13 cellular contexts compared by ENCODE assay signal in the genomic region with DNA sequence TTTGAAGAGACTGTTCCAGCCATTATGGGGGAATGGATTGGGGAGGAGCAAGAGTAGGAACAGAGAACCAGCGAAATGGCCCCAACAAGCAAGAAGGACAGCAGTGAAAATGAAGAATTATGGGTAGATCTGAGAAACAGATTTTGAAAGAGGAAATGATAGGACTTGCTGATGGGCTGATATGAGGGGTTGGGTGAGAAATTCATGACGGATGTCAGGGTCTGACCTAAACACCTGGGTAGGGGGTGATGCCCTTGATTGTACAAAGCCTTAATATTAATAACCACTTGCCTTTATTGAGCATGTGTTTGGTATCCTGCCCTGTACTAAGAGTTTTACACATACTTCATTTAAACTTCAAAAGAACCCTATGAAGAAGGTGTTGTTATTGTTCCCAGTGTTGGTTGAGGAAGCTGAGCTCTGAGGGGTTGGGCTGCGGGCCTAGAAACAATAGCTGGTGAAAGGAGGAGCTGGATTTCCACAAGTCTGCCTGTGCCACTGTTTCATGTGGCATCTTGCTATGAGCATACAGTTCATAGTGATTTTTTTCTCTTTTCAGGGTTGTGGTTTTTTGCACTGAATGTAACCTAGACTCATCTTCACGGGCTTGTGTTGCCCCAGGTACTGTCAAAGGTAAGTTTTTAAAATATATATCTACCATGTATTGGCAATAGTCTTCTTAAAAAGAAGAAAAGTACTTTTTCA.
DNase-seq lines count a peak whose midpoint lies in the region; ATAC-seq and TF ChIP-seq lines count a peak whose summit lies in the region.
"Had no signal": no experiment of that assay in that cellular context is flagged by ENCODE, and none has a peak within 500 bp of the region (broad histone marks: within the 10 kb centered on the region; RNA-seq: fewer than 3 reads in every experiment).

No MANE protein-coding gene starts in this region.

- ATAC-seq in natural killer cell treated with Interleukin-12 subunit alpha and Interleukin-12 subunit beta and Interleukin-15 and Interleukin-18, amount 100 ng/mL, for 72 hours, result peak in 1 of 2 donors; percentile 52
- ATAC-seq: heart left ventricle had no signal

- CTCF ChIA-PET in activated naive CD4-positive, alpha-beta T cell treated with anti-CD3 and anti-CD28 coated beads for 36 hours (lab: Charles Lee), result no interaction called here

- H3K4me3 ChIP-seq in endodermal cell (ENCODE audit: low read length), result no peak overlapping the region
- H3K4me3 ChIP-seq: esophagus squamous epithelium, heart left ventricle had no signal

- intact Hi-C loops in activated naive CD4-positive, alpha-beta T cell treated with anti-CD3 and anti-CD28 coated beads for 36 hours (cut with micrococcal nuclease), result loop anchor here (1.0 to 2.0 kb wide), 2 partner anchors 60 to 61 kb away; a partner anchor contains a TSS

- H3K4me3 Mint-ChIP-seq in activated naive CD4-positive, alpha-beta T cell treated with anti-CD3 and anti-CD28 coated beads for 36 hours, result peak overlapping the region; percentile 28
- H3K4me3 Mint-ChIP-seq in natural killer cell treated with Interleukin-12 subunit alpha and Interleukin-12 subunit beta and Interleukin-15 and Interleukin-18, amount 100 ng/mL, for 72 hours, result peak overlapping the region; percentile 27
- H3K4me3 Mint-ChIP-seq in endodermal cell, result no peak overlapping the region
- H3K4me3 Mint-ChIP-seq: CD14-positive monocyte had no signal

- no peaks in the 10 kb centered on the region for H3K4me1 ChIP-seq in endodermal cell (ENCODE audit: control insufficient read depth, insufficient read depth, low read length)

- H3K36me3 ChIP-seq in KOPT-K1 (ENCODE audit: insufficient read depth, low read length) (no peaks in the 10 kb centered on the region), endodermal cell (ENCODE audit: control insufficient read depth, insufficient read depth, low read length) (no peaks in the 10 kb centered on the region)

- no peaks in the 10 kb centered on the region for H3K9me3 Mint-ChIP-seq in activated naive CD4-positive, alpha-beta T cell treated with anti-CD3 and anti-CD28 coated beads for 36 hours
- H3K9me3 Mint-ChIP-seq in natural killer cell treated with Interleukin-12 subunit alpha and Interleukin-12 subunit beta and Interleukin-15 and Interleukin-18, amount 100 ng/mL, for 72 hours, result no peaks in the 10 kb centered on the region
- no peaks in the 10 kb centered on the region for H3K9me3 Mint-ChIP-seq in endodermal cell
- H3K9me3 Mint-ChIP-seq: CD14-positive monocyte had no signal

- 94 to 100% methylated on average over 1 to 3 of the region's 4 CpGs for WGBS in endodermal cell (ENCODE audit: insufficient coverage in 1 of 2, insufficient read length in 1 of 2), 2 experiments

- H3K27ac ChIP-seq in KOPT-K1 (ENCODE audit: low read depth, low read length, poor library complexity, severe bottlenecking), result peak overlapping the region; percentile 60
- no peak overlapping the region for H3K27ac ChIP-seq in endodermal cell (ENCODE audit: low read depth, low read length)
- H3K27ac ChIP-seq: esophagus squamous epithelium, heart left ventricle, VCaP had no signal

- peak overlapping the region; percentile 46 for H3K27ac Mint-ChIP-seq in activated naive CD4-positive, alpha-beta T cell treated with anti-CD3 and anti-CD28 coated beads for 36 hours
- H3K27ac Mint-ChIP-seq in natural killer cell treated with Interleukin-12 subunit alpha and Interleukin-12 subunit beta and Interleukin-15 and Interleukin-18, amount 100 ng/mL, for 72 hours, result peak overlapping the region; percentile 53 to 85
- no peak overlapping the region for H3K27ac Mint-ChIP-seq in endodermal cell

- H3K9ac ChIP-seq in endodermal cell (ENCODE audit: extremely low read depth, low read length, poor library complexity, severe bottlenecking), result no peak overlapping the region

- H3K27me3 Mint-ChIP-seq in activated naive CD4-positive, alpha-beta T cell treated with anti-CD3 and anti-CD28 coated beads for 36 hours (ENCODE audit: low read depth), result no peaks in the 10 kb centered on the region
- H3K27me3 Mint-ChIP-seq in natural killer cell treated with Interleukin-12 subunit alpha and Interleukin-12 subunit beta and Interleukin-15 and Interleukin-18, amount 100 ng/mL, for 72 hours, result no peaks in the 10 kb centered on the region
- H3K27me3 Mint-ChIP-seq in endodermal cell (ENCODE audit: insufficient read depth), result no peaks in the 10 kb centered on the region

- H3K9me3 ChIP-seq in KOPT-K1 (ENCODE audit: insufficient read depth, low read length, poor library complexity, severe bottlenecking) (no peaks in the 10 kb centered on the region), endodermal cell (ENCODE audit: control insufficient read depth, low read length) (no peaks in the 10 kb centered on the region)
- H3K9me3 ChIP-seq: esophagus squamous epithelium, heart left ventricle had no signal

- peaks cover 84% of the 10 kb centered on the region for H3K4me1 Mint-ChIP-seq in activated naive CD4-positive, alpha-beta T cell treated with anti-CD3 and anti-CD28 coated beads for 36 hours (ENCODE audit: low read depth)
- peaks cover 48 to 50% of the 10 kb centered on the region in 2 donors for H3K4me1 Mint-ChIP-seq in natural killer cell treated with Interleukin-12 subunit alpha and Interleukin-12 subunit beta and Interleukin-15 and Interleukin-18, amount 100 ng/mL, for 72 hours (ENCODE audit: low read depth in 2 of 2)
- H3K4me1 Mint-ChIP-seq in endodermal cell, result peaks cover 13% of the 10 kb centered on the region

- H3K27me3 ChIP-seq in endodermal cell (ENCODE audit: control insufficient read depth, insufficient read depth, low read length, poor library complexity, severe bottlenecking), result no peaks in the 10 kb centered on the region
- H3K27me3 ChIP-seq: esophagus squamous epithelium, heart left ventricle had no signal

- DNase-seq in activated CD4-positive, alpha-beta T cell treated with anti-CD3 and anti-CD28 coated beads for 4 hours, result peak; percentile 18 to 33
- DNase-seq in activated naive CD4-positive, alpha-beta T cell treated with anti-CD3 and anti-CD28 coated beads for 36 hours, result peak; percentile 66
- DNase-seq in natural killer cell treated with Interleukin-12 subunit alpha and Interleukin-12 subunit beta and Interleukin-15 and Interleukin-18, amount 100 ng/mL, for 72 hours (ENCODE audit: low spot score), result no peak
- DNase-seq in T1000 (lab: John Stamatoyannopoulos, UW), result no peak
- no peak for DNase-seq in GM19238 (ENCODE audit: insufficient read length, low spot score)
- no peak for DNase-seq in endodermal cell
- DNase-seq: amniotic stem cell, esophagus squamous epithelium, heart left ventricle, SHP77 had no signal

- H3K36me3 Mint-ChIP-seq in activated naive CD4-positive, alpha-beta T cell treated with anti-CD3 and anti-CD28 coated beads for 36 hours (ENCODE audit: low read depth), result no peaks in the 10 kb centered on the region
- H3K36me3 Mint-ChIP-seq in natural killer cell treated with Interleukin-12 subunit alpha and Interleukin-12 subunit beta and Interleukin-15 and Interleukin-18, amount 100 ng/mL, for 72 hours, result no peaks in the 10 kb centered on the region
- no peaks in the 10 kb centered on the region for H3K36me3 Mint-ChIP-seq in endodermal cell (ENCODE audit: low read depth)

- TF ChIP-seq CTCF in endodermal cell (conservative IDR thresholded peaks at IDR 0.05), result no peak

Comparison
In these comparisons a context has a peak if more than half of its experiments do, and no peak if none do; other contexts are left out.
1. DNase-seq: peak in activated CD4-positive, alpha-beta T cell treated with anti-CD3 and anti-CD28 coated beads for 4 hours (2 of 2) and activated naive CD4-positive, alpha-beta T cell treated with anti-CD3 and anti-CD28 coated beads for 36 hours (single experiment); none in natural killer cell treated with Interleukin-12 subunit alpha and Interleukin-12 subunit beta and Interleukin-15 and Interleukin-18, amount 100 ng/mL, for 72 hours (single experiment), T1000 (single experiment), GM19238 (single experiment) and endodermal cell (single experiment).